In genomic region chr16:77780378-77780837, GRCh38 we compare ENCODE assay signal across 15 cellular contexts. TPM values are rescaled to one million over a fixed set of nuclear protein-coding genes. Genes with fewer than 3 reads are reported as not detected.
DNase-seq lines count a peak whose midpoint lies in the region; ATAC-seq and TF ChIP-seq lines count a peak whose summit lies in the region.
"Had no signal": no experiment of that assay in that cellular context is flagged by ENCODE, and none has a peak within 500 bp of the region (broad histone marks: within the 10 kb centered on the region; RNA-seq: fewer than 3 reads in every experiment).

No MANE protein-coding gene starts in this region.

- H3K4me3 ChIP-seq in SJSA1 (no peak overlapping the region), skeletal muscle cell (ENCODE audit: low read depth, low read length) (no peak overlapping the region), testis (no peak overlapping the region)
- H3K4me3 ChIP-seq: spleen had no signal

- no peaks in the 10 kb centered on the region for H3K4me1 Mint-ChIP-seq in activated CD4-positive, alpha-beta T cell treated with anti-CD3 and anti-CD28 coated beads, Interleukin-2, amount 10 ng/mL, durations not matched to agents 24 days and 14 days
- H3K4me1 Mint-ChIP-seq: activated naive CD8-positive, alpha-beta T cell treated with anti-CD3 and anti-CD28 coated beads for 36 hours; naive B cell had no signal

- H3K27ac ChIP-seq in SJSA1 (peak overlapping the region; percentile 66), testis (no peak overlapping the region)
- H3K27ac ChIP-seq: spleen had no signal

- WGBS in testis, 2 donors: 63 to 72% methylated on average over 9 of the region's 9 CpGs

- no peaks in the 10 kb centered on the region for H3K9me3 Mint-ChIP-seq in activated CD4-positive, alpha-beta T cell treated with anti-CD3 and anti-CD28 coated beads, Interleukin-2, amount 10 ng/mL, durations not matched to agents 24 days and 14 days
- H3K9me3 Mint-ChIP-seq: activated naive CD8-positive, alpha-beta T cell treated with anti-CD3 and anti-CD28 coated beads for 36 hours; naive B cell had no signal

- H3K36me3 ChIP-seq in SJSA1: no peaks in the 10 kb centered on the region
- H3K36me3 ChIP-seq in testis (ENCODE audit: low read depth, missing control alignments): no peaks in the 10 kb centered on the region
- H3K36me3 ChIP-seq: spleen had no signal

- no peak overlapping the region for H3K27ac Mint-ChIP-seq in activated CD4-positive, alpha-beta T cell treated with anti-CD3 and anti-CD28 coated beads, Interleukin-2, amount 10 ng/mL, durations not matched to agents 24 days and 14 days
- H3K27ac Mint-ChIP-seq: activated naive CD8-positive, alpha-beta T cell treated with anti-CD3 and anti-CD28 coated beads for 36 hours; naive B cell had no signal

- H3K27me3 ChIP-seq in SJSA1 (replicated peaks) (no peaks in the 10 kb centered on the region), testis (no peaks in the 10 kb centered on the region)

- no peak for ATAC-seq in HG03469 (IDR thresholded peaks at IDR 0.05; ENCODE audit: unreplicated experiment)

- H3K36me3 Mint-ChIP-seq in activated CD4-positive, alpha-beta T cell treated with anti-CD3 and anti-CD28 coated beads, Interleukin-2, amount 10 ng/mL, durations not matched to agents 24 days and 14 days (ENCODE audit: low read depth): no peaks in the 10 kb centered on the region
- H3K36me3 Mint-ChIP-seq: activated naive CD8-positive, alpha-beta T cell treated with anti-CD3 and anti-CD28 coated beads for 36 hours; naive B cell had no signal

- H3K9me3 ChIP-seq in SJSA1 (replicated peaks) (no peaks in the 10 kb centered on the region), testis (no peaks in the 10 kb centered on the region)
- H3K9me3 ChIP-seq: spleen had no signal

- TF ChIP-seq POLR2A in testis (IDR thresholded peaks at IDR 0.05): no peak

- intact Hi-C loops in testis (cut with DNase I; ENCODE audit: low total_unique reads): no loop called here
- intact Hi-C loops in activated CD4-positive, alpha-beta T cell treated with anti-CD3 and anti-CD28 coated beads, Interleukin-2, amount 10 ng/mL, durations not matched to agents 24 days and 14 days (cut with micrococcal nuclease): loop anchor here (10.0 kb wide), 1 partner anchor 106 kb away; no protein-coding TSS in a partner anchor

- DNase-seq in GM03348 (ENCODE audit: low spot score) (peak; percentile 41), SJSA1 (ENCODE audit: low read depth in 1 of 2, low spot score in 2 of 2) (peak; percentile 85 to 95), fibroblast of peridontal ligament (ENCODE audit: extremely low read depth) (peak; percentile 54), skeletal muscle cell (ENCODE audit: low read depth) (peak; percentile 90), testis (no peak), NCI-H1930 (lab: John Stamatoyannopoulos, UW) (no peak)
- no peak for DNase-seq in activated CD4-positive, alpha-beta T cell treated with anti-CD3 and anti-CD28 coated beads, Interleukin-2, amount 10 ng/mL, durations not matched to agents 24 days and 14 days
- DNase-seq: activated naive CD8-positive, alpha-beta T cell treated with anti-CD3 and anti-CD28 coated beads for 36 hours; naive B cell; NCI-H1694; NK-92 treated with Interleukin-12 subunit alpha and Interleukin-12 subunit beta, amount 100 ng/mL, for 24 hours; spleen; T-helper 2 cell had no signal

- TF ChIP-seq CTCF in testis (IDR thresholded peaks at IDR 0.05): no peak

- H3K27me3 Mint-ChIP-seq in activated CD4-positive, alpha-beta T cell treated with anti-CD3 and anti-CD28 coated beads, Interleukin-2, amount 10 ng/mL, durations not matched to agents 24 days and 14 days: no peaks in the 10 kb centered on the region

- H3K4me1 ChIP-seq in SJSA1 (replicated peaks) (peaks cover 23% of the 10 kb centered on the region), testis (no peaks in the 10 kb centered on the region)
- H3K4me1 ChIP-seq: spleen had no signal

- H3K4me3 Mint-ChIP-seq in activated CD4-positive, alpha-beta T cell treated with anti-CD3 and anti-CD28 coated beads, Interleukin-2, amount 10 ng/mL, durations not matched to agents 24 days and 14 days: no peak overlapping the region
- H3K4me3 Mint-ChIP-seq: activated naive CD8-positive, alpha-beta T cell treated with anti-CD3 and anti-CD28 coated beads for 36 hours; naive B cell had no signal

RNA-seq across cellular contexts. Expression of gene VAT1L, which starts 8.0 kb away (rescaled TPM):
- total RNA-seq in SJSA1 (2014; rRNA removed; shearing (Covaris generic)): 0.24 and 1.2 TPM in 2 replicates
- 1 to 10 TPM; 4.2 to 4.6 TPM for total RNA-seq in testis
- 5.2 TPM for polyA plus RNA-seq in testis (ENCODE audit: insufficient read depth, low read depth, low replicate concordance)
- total RNA-seq in activated CD4-positive, alpha-beta T cell treated with anti-CD3 and anti-CD28 coated beads, Interleukin-2, amount 10 ng/mL, durations not matched to agents 24 days and 14 days: not detected in 2 replicates
- total RNA-seq: activated naive CD8-positive, alpha-beta T cell treated with anti-CD3 and anti-CD28 coated beads for 36 hours; HT-29 had no signal

RNA-seq across cellular contexts. Expression of gene NUDT7, which starts 58.1 kb away (rescaled TPM):
- total RNA-seq in SJSA1 (2014; rRNA removed; shearing (Covaris generic)): 2.8 and 3.0 TPM in 2 replicates
- total RNA-seq in testis: 10 to 100 TPM; 10.4 to 13.2 TPM
- polyA plus RNA-seq in testis (ENCODE audit: insufficient read depth, low read depth, low replicate concordance): 18.6 TPM
- 4.0 TPM in 2 replicates for total RNA-seq in activated CD4-positive, alpha-beta T cell treated with anti-CD3 and anti-CD28 coated beads, Interleukin-2, amount 10 ng/mL, durations not matched to agents 24 days and 14 days

Comparison
In these comparisons a context has a peak if more than half of its experiments do, and no peak if none do; other contexts are left out.
1. DNase-seq: peak in GM03348 (single experiment), SJSA1 (2 of 2), fibroblast of peridontal ligament (single experiment) and skeletal muscle cell (single experiment); none in testis (single experiment), activated CD4-positive, alpha-beta T cell treated with anti-CD3 and anti-CD28 coated beads, Interleukin-2, amount 10 ng/mL, durations not matched to agents 24 days and 14 days (single experiment) and NCI-H1930 (0 of 2).